ENCODE assay signal across 17 cellular contexts in the genomic region with DNA sequence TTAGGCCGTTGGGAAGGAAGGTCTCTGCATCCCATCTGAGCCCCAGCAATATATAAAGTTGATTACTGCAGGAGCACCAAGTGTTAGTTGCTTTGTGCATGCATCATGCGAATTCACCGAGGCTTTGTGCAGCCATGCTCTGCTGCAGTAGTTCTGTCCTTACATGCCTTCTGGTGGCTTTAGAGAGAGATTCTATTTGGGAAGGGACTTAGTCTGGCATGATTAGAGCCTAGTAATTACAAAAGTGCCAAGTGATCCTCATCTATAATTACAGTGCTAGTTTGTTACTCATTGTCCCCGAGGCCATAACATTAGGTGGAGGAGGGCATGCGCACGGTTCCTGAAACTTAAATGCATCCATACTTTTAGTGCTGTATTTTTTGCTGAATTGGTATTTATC.
DNase-seq lines count a peak whose midpoint lies in the region; ATAC-seq and TF ChIP-seq lines count a peak whose summit lies in the region.
"Had no signal": no experiment of that assay in that cellular context is flagged by ENCODE, and none has a peak within 500 bp of the region (broad histone marks: within the 10 kb centered on the region; RNA-seq: fewer than 3 reads in every experiment).

No MANE protein-coding gene starts in this region.

- H3K4me3 ChIP-seq in SK-N-SH (ENCODE audit: low read depth in 2 of 2, low read length in 1 of 2) (no peak overlapping the region), smooth muscle cell (no peak overlapping the region)
- H3K4me3 ChIP-seq: GM23248 had no signal

- H3K4me2 ChIP-seq in SK-N-SH (no peak overlapping the region), smooth muscle cell (peak overlapping the region; percentile 70)

- H3K4me1 ChIP-seq in SK-N-SH (ENCODE audit: control insufficient read depth in 1 of 2, insufficient read depth in 2 of 2, low read depth in 1 of 2, low read length in 1 of 2) (peaks cover 0 to 12% of the 10 kb centered on the region in 2 experiments; a peak in 2 of 4 replicates), smooth muscle cell (ENCODE audit: low read depth) (peaks cover 9% of the 10 kb centered on the region)

- H3K27ac ChIP-seq in SK-N-SH (ENCODE audit: low read depth in 2 of 2, low read length in 1 of 2) (peak overlapping the region in 1 of 2 experiments; percentile 73; a peak in 2 of 4 replicates), smooth muscle cell (ENCODE audit: low read depth) (no peak overlapping the region)
- H3K27ac ChIP-seq: GM23248, HL-60, RWPE1 had no signal

- H3K9ac ChIP-seq in SK-N-SH (no peak overlapping the region), smooth muscle cell (ENCODE audit: low read depth) (no peak overlapping the region)
- H3K9ac ChIP-seq: GM23248 had no signal

- DNase-seq in SK-N-SH = peak; percentile 7
- peak; percentile 35 for DNase-seq in NCI-H1436 (lab: John Stamatoyannopoulos, UW)
- no peak for DNase-seq in left cardiac atrium
- DNase-seq in smooth muscle cell (lab: John Stamatoyannopoulos, UW; ENCODE audit: unreplicated experiment) = no peak
- DNase-seq in SHP77 (lab: John Stamatoyannopoulos, UW) = no peak
- DNase-seq in activated CD4-positive, CD25-positive, alpha-beta regulatory T cell (lab: John Stamatoyannopoulos, UW) = no peak
- DNase-seq: Calu3; CD4-positive, alpha-beta T cell; GF-D8; GM23248; KBM-7; NCI-H1092 treated with DMSO at 0.1 percent for 48 hours; NCI-H446 had no signal

- H3K9me2 ChIP-seq in SK-N-SH = no peaks in the 10 kb centered on the region

- no peaks in the 10 kb centered on the region for H3K79me2 ChIP-seq in SK-N-SH (ENCODE audit: insufficient read depth)
- no peaks in the 10 kb centered on the region for H3K79me2 ChIP-seq in smooth muscle cell (ENCODE audit: low read depth)

- CTCF ChIA-PET in SK-N-SH (lab: Yijun Ruan, JAX) = interaction anchor here (0.9 to 1.0 kb wide), 2 partner anchors 35 to 470 kb away, joined by 3 read pairs; no protein-coding TSS in a partner anchor

- H4K20me1 ChIP-seq in SK-N-SH (ENCODE audit: insufficient read depth) = no peaks in the 10 kb centered on the region
- no peaks in the 10 kb centered on the region for H4K20me1 ChIP-seq in smooth muscle cell (ENCODE audit: low read depth)

- TF ChIP-seq CTCF in SK-N-SH (IDR thresholded peaks at IDR 0.05) (no peak), smooth muscle cell (IDR thresholded peaks at IDR 0.05; ENCODE audit: borderline replicate concordance, insufficient read depth, poor library complexity, severe bottlenecking) (no peak)

- H3K36me3 ChIP-seq in SK-N-SH (replicated peaks in 1 of 2; ENCODE audit: control insufficient read depth in 1 of 2, insufficient read depth in 2 of 2, low read length in 1 of 2) = no peaks in the 10 kb centered on the region
- H3K36me3 ChIP-seq in smooth muscle cell (ENCODE audit: low read depth) = no peaks in the 10 kb centered on the region

- POLR2A ChIA-PET in SK-N-SH (lab: Yijun Ruan, JAX) = no interaction called here

- peak; percentile 5 for TF ChIP-seq RAD21 in SK-N-SH (IDR thresholded peaks at IDR 0.05; ENCODE audit: low read length)

- no peak for ATAC-seq in SK-N-SH treated with all-trans-retinoic acid at 6 μM for 48 hours
- peak; percentile 24 to 53 for ATAC-seq in left cardiac atrium
- ATAC-seq: HCT116 had no signal

- H2AFZ ChIP-seq in SK-N-SH (ENCODE audit: low read depth) = no peak overlapping the region
- H2AFZ ChIP-seq in smooth muscle cell (ENCODE audit: low read depth) = peak overlapping the region; percentile 32
- H2AFZ ChIP-seq: GM23248 had no signal

- TF ChIP-seq EP300 in SK-N-SH (IDR thresholded peaks at IDR 0.05; ENCODE audit: borderline replicate concordance in 1 of 2, low read depth in 1 of 2, low read length in 1 of 2) = peak in 1 of 2 experiments; percentile 51; a peak in 1 of 4 replicates

- intact Hi-C loops in left cardiac atrium (cut with DNase I) = no loop called here

- H3F3A ChIP-seq in SK-N-SH (replicated peaks; ENCODE audit: insufficient read depth) (no peaks in the 10 kb centered on the region), smooth muscle cell (ENCODE audit: low read depth) (no peaks in the 10 kb centered on the region)

- WGBS in SK-N-SH (ENCODE audit: low lambda C conversion rate) = 35% methylated on average over 6 of the region's 6 CpGs
- whole genome bisulfite sequencing in smooth muscle cell (ENCODE audit: low lambda C conversion rate) = 24% methylated on average over 6 of the region's 6 CpGs

- H3K9me3 ChIP-seq in SK-N-SH (no peaks in the 10 kb centered on the region), smooth muscle cell (replicated peaks; ENCODE audit: low read depth) (no peaks in the 10 kb centered on the region)

- H3K27me3 ChIP-seq in SK-N-SH (ENCODE audit: insufficient read depth) = no peaks in the 10 kb centered on the region
- H3K27me3 ChIP-seq in smooth muscle cell (ENCODE audit: low read depth) = no peaks in the 10 kb centered on the region

TF ChIP-seq in SK-N-SH, 30 proteins besides CTCF, POLR2A, EP300 and RAD21:
- TF ChIP-seq POLR2AphosphoS5 (IDR thresholded peaks at IDR 0.05; ENCODE audit: low read depth, low read length) = no peak
- 0 out of 2 replicates have a peak, but pooled peaks have one; percentile 12 for TF ChIP-seq SMC3 (IDR thresholded peaks at IDR 0.05; ENCODE audit: low read depth, low read length)
- TF ChIP-seq NRF1 (IDR thresholded peaks at IDR 0.05; ENCODE audit: low read depth, low read length) = 0 out of 2 replicates have a peak, but pooled peaks have one; percentile 18

TF ChIP-seq in SK-N-SH treated with all-trans-retinoic acid at 6 μM for 48 hours, 23 proteins besides CTCF, POLR2A, EP300 and RAD21 (continues in another document):
- TF ChIP-seq, protein P1, sequence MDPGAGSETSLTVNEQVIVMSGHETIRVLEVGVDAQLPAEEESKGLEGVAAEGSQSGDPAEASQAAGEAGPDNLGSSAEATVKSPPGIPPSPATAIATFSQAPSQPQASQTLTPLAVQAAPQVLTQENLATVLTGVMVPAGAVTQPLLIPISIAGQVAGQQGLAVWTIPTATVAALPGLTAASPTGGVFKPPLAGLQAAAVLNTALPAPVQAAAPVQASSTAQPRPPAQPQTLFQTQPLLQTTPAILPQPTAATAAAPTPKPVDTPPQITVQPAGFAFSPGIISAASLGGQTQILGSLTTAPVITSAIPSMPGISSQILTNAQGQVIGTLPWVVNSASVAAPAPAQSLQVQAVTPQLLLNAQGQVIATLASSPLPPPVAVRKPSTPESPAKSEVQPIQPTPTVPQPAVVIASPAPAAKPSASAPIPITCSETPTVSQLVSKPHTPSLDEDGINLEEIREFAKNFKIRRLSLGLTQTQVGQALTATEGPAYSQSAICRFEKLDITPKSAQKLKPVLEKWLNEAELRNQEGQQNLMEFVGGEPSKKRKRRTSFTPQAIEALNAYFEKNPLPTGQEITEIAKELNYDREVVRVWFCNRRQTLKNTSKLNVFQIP (CRISPR knock-in tag; IDR thresholded peaks at IDR 0.05; ENCODE audit: borderline replicate concordance, low read depth) = no peak
- TF ChIP-seq, protein P2, sequence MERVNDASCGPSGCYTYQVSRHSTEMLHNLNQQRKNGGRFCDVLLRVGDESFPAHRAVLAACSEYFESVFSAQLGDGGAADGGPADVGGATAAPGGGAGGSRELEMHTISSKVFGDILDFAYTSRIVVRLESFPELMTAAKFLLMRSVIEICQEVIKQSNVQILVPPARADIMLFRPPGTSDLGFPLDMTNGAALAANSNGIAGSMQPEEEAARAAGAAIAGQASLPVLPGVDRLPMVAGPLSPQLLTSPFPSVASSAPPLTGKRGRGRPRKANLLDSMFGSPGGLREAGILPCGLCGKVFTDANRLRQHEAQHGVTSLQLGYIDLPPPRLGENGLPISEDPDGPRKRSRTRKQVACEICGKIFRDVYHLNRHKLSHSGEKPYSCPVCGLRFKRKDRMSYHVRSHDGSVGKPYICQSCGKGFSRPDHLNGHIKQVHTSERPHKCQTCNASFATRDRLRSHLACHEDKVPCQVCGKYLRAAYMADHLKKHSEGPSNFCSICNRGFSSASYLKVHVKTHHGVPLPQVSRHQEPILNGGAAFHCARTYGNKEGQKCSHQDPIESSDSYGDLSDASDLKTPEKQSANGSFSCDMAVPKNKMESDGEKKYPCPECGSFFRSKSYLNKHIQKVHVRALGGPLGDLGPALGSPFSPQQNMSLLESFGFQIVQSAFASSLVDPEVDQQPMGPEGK (CRISPR knock-in tag; IDR thresholded peaks at IDR 0.05; ENCODE audit: borderline replicate concordance) = no peak
- TF ChIP-seq ZC3H10 (CRISPR knock-in tag; IDR thresholded peaks at IDR 0.05) (no peak), ZNF8 (CRISPR knock-in tag; IDR thresholded peaks at IDR 0.05) (no peak), SNAI2 (CRISPR knock-in tag; IDR thresholded peaks at IDR 0.05) (no peak)
- TF ChIP-seq, protein P3, sequence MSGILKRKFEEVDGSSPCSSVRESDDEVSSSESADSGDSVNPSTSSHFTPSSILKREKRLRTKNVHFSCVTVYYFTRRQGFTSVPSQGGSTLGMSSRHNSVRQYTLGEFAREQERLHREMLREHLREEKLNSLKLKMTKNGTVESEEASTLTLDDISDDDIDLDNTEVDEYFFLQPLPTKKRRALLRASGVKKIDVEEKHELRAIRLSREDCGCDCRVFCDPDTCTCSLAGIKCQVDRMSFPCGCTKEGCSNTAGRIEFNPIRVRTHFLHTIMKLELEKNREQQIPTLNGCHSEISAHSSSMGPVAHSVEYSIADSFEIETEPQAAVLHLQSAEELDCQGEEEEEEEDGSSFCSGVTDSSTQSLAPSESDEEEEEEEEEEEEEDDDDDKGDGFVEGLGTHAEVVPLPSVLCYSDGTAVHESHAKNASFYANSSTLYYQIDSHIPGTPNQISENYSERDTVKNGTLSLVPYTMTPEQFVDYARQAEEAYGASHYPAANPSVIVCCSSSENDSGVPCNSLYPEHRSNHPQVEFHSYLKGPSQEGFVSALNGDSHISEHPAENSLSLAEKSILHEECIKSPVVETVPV (CRISPR knock-in tag; IDR thresholded peaks at IDR 0.05) = no peak

Comparison
In these comparisons a context has a peak if more than half of its experiments do, and no peak if none do; other contexts are left out.
1. DNase-seq: peak in SK-N-SH (single experiment) and NCI-H1436 (single experiment); none in left cardiac atrium (single experiment), smooth muscle cell (single experiment), SHP77 (0 of 2) and activated CD4-positive, CD25-positive, alpha-beta regulatory T cell (0 of 4).